In genomic region chr11:114065094-114065493, GRCh38 we compare ENCODE assay signal across 14 cellular contexts. TPM values are rescaled to one million over a fixed set of nuclear protein-coding genes. Genes with fewer than 3 reads are reported as not detected.
DNase-seq lines count a peak whose midpoint lies in the region; ATAC-seq and TF ChIP-seq lines count a peak whose summit lies in the region.
"Had no signal": no experiment of that assay in that cellular context is flagged by ENCODE, and none has a peak within 500 bp of the region (broad histone marks: within the 10 kb centered on the region; RNA-seq: fewer than 3 reads in every experiment).

No MANE protein-coding gene starts in this region.

- H3K4me1 Mint-ChIP-seq in activated naive CD8-positive, alpha-beta T cell treated with anti-CD3 and anti-CD28 coated beads, Interleukin-2, amount 50 U/mL, for 24 hours: peaks cover 14% of the 10 kb centered on the region
- peaks cover 2% of the 10 kb centered on the region for H3K4me1 Mint-ChIP-seq in activated naive CD8-positive, alpha-beta T cell treated with anti-CD3 and anti-CD28 coated beads for 36 hours

- H3K36me3 ChIP-seq in upper lobe of left lung: peaks cover 48 to 84% (median 63%) of the 10 kb centered on the region in 4 donors

- H3K9me3 ChIP-seq in upper lobe of left lung: no peaks in the 10 kb centered on the region

- H3K27me3 Mint-ChIP-seq in activated naive CD8-positive, alpha-beta T cell treated with anti-CD3 and anti-CD28 coated beads, Interleukin-2, amount 50 U/mL, for 24 hours: peaks cover 16% of the 10 kb centered on the region
- H3K27me3 Mint-ChIP-seq in activated naive CD8-positive, alpha-beta T cell treated with anti-CD3 and anti-CD28 coated beads for 36 hours: peaks cover 13% of the 10 kb centered on the region

- DNase-seq in activated naive CD8-positive, alpha-beta T cell treated with anti-CD3 and anti-CD28 coated beads, Interleukin-2, amount 50 U/mL, for 24 hours: no peak
- DNase-seq in activated naive CD8-positive, alpha-beta T cell treated with anti-CD3 and anti-CD28 coated beads for 36 hours: no peak
- DNase-seq in coronary artery (ENCODE audit: low spot score): no peak
- peak; percentile 63 for DNase-seq in pons (ENCODE audit: low spot score)
- no peak for DNase-seq in upper lobe of left lung
- no peak for DNase-seq in NK-92 treated with Interleukin-12 subunit alpha and Interleukin-12 subunit beta, amount 100 ng/mL, for 24 hours (lab: John Stamatoyannopoulos, UW)
- DNase-seq in DMS53 (lab: John Stamatoyannopoulos, UW): no peak
- DNase-seq in NCI-H1105 treated with DMSO at 0.1 percent for 48 hours (lab: John Stamatoyannopoulos, UW): no peak
- DNase-seq: activated CD8-positive, alpha-beta memory T cell treated with anti-CD3 and anti-CD28 coated beads, Interleukin-2, amount 10 ng/mL, durations not matched to agents 7 days and 5 days; NCI-H2029 treated with DMSO at 0.1 percent for 48 hours; NCI-H526 treated with DMSO at 0.1 percent for 48 hours had no signal

- H3K27me3 ChIP-seq in upper lobe of left lung: no peaks in the 10 kb centered on the region

- ATAC-seq in activated naive CD8-positive, alpha-beta T cell treated with anti-CD3 and anti-CD28 coated beads, Interleukin-2, amount 50 U/mL, for 24 hours: no peak
- no peak for ATAC-seq in upper lobe of left lung (ENCODE audit: low FRiP score in 2 of 2)
- ATAC-seq: activated CD8-positive, alpha-beta memory T cell treated with anti-CD3 and anti-CD28 coated beads, Interleukin-2, amount 10 ng/mL, durations not matched to agents 7 days and 5 days had no signal

- TF ChIP-seq CTCF in coronary artery (IDR thresholded peaks at IDR 0.05): no peak
- no peak for TF ChIP-seq CTCF in upper lobe of left lung (IDR thresholded peaks at IDR 0.05)

- WGBS in upper lobe of left lung, 2 donors: 67 to 81% methylated on average over 4 of the region's 4 CpGs

- H3K4me3 Mint-ChIP-seq in activated naive CD8-positive, alpha-beta T cell treated with anti-CD3 and anti-CD28 coated beads, Interleukin-2, amount 50 U/mL, for 24 hours: peak overlapping the region; percentile 29
- no peak overlapping the region for H3K4me3 Mint-ChIP-seq in activated naive CD8-positive, alpha-beta T cell treated with anti-CD3 and anti-CD28 coated beads for 36 hours
- H3K4me3 Mint-ChIP-seq: activated CD8-positive, alpha-beta memory T cell treated with anti-CD3 and anti-CD28 coated beads, Interleukin-2, amount 10 ng/mL, durations not matched to agents 7 days and 5 days had no signal

- H3K4me3 ChIP-seq in coronary artery: peak overlapping the region; percentile 97
- H3K4me3 ChIP-seq in upper lobe of left lung: peak overlapping the region; percentile 42 to 92 (median 80)
- H3K4me3 ChIP-seq: lung had no signal

- no peak for TF ChIP-seq POLR2A in upper lobe of left lung (IDR thresholded peaks at IDR 0.05)

- H3K9me3 Mint-ChIP-seq in activated naive CD8-positive, alpha-beta T cell treated with anti-CD3 and anti-CD28 coated beads, Interleukin-2, amount 50 U/mL, for 24 hours: no peaks in the 10 kb centered on the region
- no peaks in the 10 kb centered on the region for H3K9me3 Mint-ChIP-seq in activated naive CD8-positive, alpha-beta T cell treated with anti-CD3 and anti-CD28 coated beads for 36 hours

- H3K36me3 Mint-ChIP-seq in activated naive CD8-positive, alpha-beta T cell treated with anti-CD3 and anti-CD28 coated beads, Interleukin-2, amount 50 U/mL, for 24 hours (ENCODE audit: low read depth): no peaks in the 10 kb centered on the region
- no peaks in the 10 kb centered on the region for H3K36me3 Mint-ChIP-seq in activated naive CD8-positive, alpha-beta T cell treated with anti-CD3 and anti-CD28 coated beads for 36 hours
- H3K36me3 Mint-ChIP-seq: activated CD8-positive, alpha-beta memory T cell treated with anti-CD3 and anti-CD28 coated beads, Interleukin-2, amount 10 ng/mL, durations not matched to agents 7 days and 5 days had no signal

- H3K27ac Mint-ChIP-seq in activated naive CD8-positive, alpha-beta T cell treated with anti-CD3 and anti-CD28 coated beads, Interleukin-2, amount 50 U/mL, for 24 hours: no peak overlapping the region
- H3K27ac Mint-ChIP-seq in activated naive CD8-positive, alpha-beta T cell treated with anti-CD3 and anti-CD28 coated beads for 36 hours: no peak overlapping the region
- H3K27ac Mint-ChIP-seq: activated CD8-positive, alpha-beta memory T cell treated with anti-CD3 and anti-CD28 coated beads, Interleukin-2, amount 10 ng/mL, durations not matched to agents 7 days and 5 days had no signal

- peaks cover 63 to 82% (median 78%) of the 10 kb centered on the region in 4 donors for H3K4me1 ChIP-seq in upper lobe of left lung

- TF ChIP-seq EP300 in upper lobe of left lung (IDR thresholded peaks at IDR 0.05): no peak

- H3K27ac ChIP-seq in coronary artery (peak overlapping the region; percentile 97 to 99), upper lobe of left lung (peak overlapping the region in 3 of 4 donors; percentile 72 to 99 (median 95))

RNA-seq across cellular contexts. Expression of gene ZBTB16, which starts 5.6 kb away (rescaled TPM):
- total RNA-seq in activated naive CD8-positive, alpha-beta T cell treated with anti-CD3 and anti-CD28 coated beads for 36 hours: 1 to 10 TPM; 1.7 to 2.1 TPM
- total RNA-seq in upper lobe of left lung: 100 to 1,000 TPM; 110 to 584 (median 179) TPM
- total RNA-seq: fibroblast of lung, HT-29 had no signal

Comparison
In these comparisons a context has a peak if more than half of its experiments do, and no peak if none do; other contexts are left out.
1. RNA of gene ZBTB16, which starts 5.6 kb away (total RNA-seq): 110 to 584 TPM in upper lobe of left lung; 1.7 to 2.1 TPM in activated naive CD8-positive, alpha-beta T cell treated with anti-CD3 and anti-CD28 coated beads for 36 hours; every median in the first group is over 10 times any median in the second.